Comparison of ENCODE assay signal across 10 cellular contexts in genomic region chr7:43873300-43873699, GRCh38. TPM values are rescaled to one million over a fixed set of nuclear protein-coding genes. Genes with fewer than 3 reads are reported as not detected.
A peak's percentile ranks its signal among the peaks of the same experiment; 100 is the strongest.
DNase-seq lines count a peak whose midpoint lies in the region; ATAC-seq, FAIRE-seq and TF ChIP-seq lines count a peak whose summit lies in the region.
"Had no signal": no experiment of that assay in that cellular context is flagged by ENCODE, and none has a peak within 500 bp of the region (broad histone marks: within the 10 kb centered on the region; RNA-seq: fewer than 3 reads in every experiment).

No MANE protein-coding gene starts in this region.

- TF ChIP-seq EP300 in suprapubic skin (IDR thresholded peaks at IDR 0.05) = no peak

- H3K36me3 ChIP-seq in astrocyte (ENCODE audit: insufficient read depth, low read length) (peaks cover 10% of the 10 kb centered on the region), suprapubic skin (peaks cover 37% of the 10 kb centered on the region)

- TF ChIP-seq POLR2A in suprapubic skin (IDR thresholded peaks at IDR 0.05) = peak in 1 of 2 donors; percentile 5

- H3K27ac ChIP-seq in astrocyte (ENCODE audit: low read depth, low read length) = peak overlapping the region; percentile 86
- peak overlapping the region; percentile 92 for H3K27ac ChIP-seq in suprapubic skin
- H3K27ac ChIP-seq: VCaP had no signal

- DNase-seq in GOT3 (lab: John Stamatoyannopoulos, UW) = peak; percentile 54
- DNase-seq in astrocyte (ENCODE audit: low read depth) = peak; percentile 71
- peak; percentile 58 for DNase-seq in left ventricle myocardium superior
- DNase-seq in suprapubic skin (ENCODE audit: low spot score in 2 of 2) = peak in 1 of 2 donors; percentile 80
- DNase-seq in amygdala (lab: John Stamatoyannopoulos, UW) = no peak
- DNase-seq in stimulated activated naive CD8-positive, alpha-beta T cell treated with anti-CD3 and anti-CD28 coated beads, Interleukin-15, Interleukin-2, amounts not matched to agents 100 U/mL and 50 U/mL, for 24 hours = no peak
- DNase-seq: NCI-H526 had no signal

- peaks cover 2% of the 10 kb centered on the region for H3K9me3 Mint-ChIP-seq in astrocyte (ENCODE audit: unreplicated experiment)

- H3K36me3 Mint-ChIP-seq in astrocyte (ENCODE audit: low read depth, unreplicated experiment) = peaks cover 29% of the 10 kb centered on the region

- no peak overlapping the region for H3K27ac Mint-ChIP-seq in astrocyte (ENCODE audit: unreplicated experiment)

- TF ChIP-seq CTCF in astrocyte (IDR thresholded peaks at IDR 0.05; ENCODE audit: insufficient read depth, low read depth, low read length) = no peak
- TF ChIP-seq CTCF in suprapubic skin (IDR thresholded peaks at IDR 0.05) = no peak

- ATAC-seq in left ventricle myocardium superior (peak; percentile 12), SK-N-SH treated with all-trans-retinoic acid at 6 μM for 48 hours (no peak), GM19023 (IDR thresholded peaks at IDR 0.05; ENCODE audit: unreplicated experiment) (no peak)
- ATAC-seq in stimulated activated naive CD8-positive, alpha-beta T cell treated with anti-CD3 and anti-CD28 coated beads, Interleukin-15, Interleukin-2, amounts not matched to agents 100 U/mL and 50 U/mL, for 24 hours = no peak

- H3K4me1 ChIP-seq in astrocyte (ENCODE audit: insufficient read depth, low read length) = peaks cover 33% of the 10 kb centered on the region
- H3K4me1 ChIP-seq in suprapubic skin = peaks cover 39% of the 10 kb centered on the region

- no peaks in the 10 kb centered on the region for H4K20me1 ChIP-seq in astrocyte (ENCODE audit: insufficient read depth, low read length)

- H3K27me3 Mint-ChIP-seq in astrocyte (ENCODE audit: low read depth, unreplicated experiment) = no peaks in the 10 kb centered on the region

- peak overlapping the region; percentile 12 for H3K4me3 ChIP-seq in astrocyte (ENCODE audit: insufficient read depth, low read depth, low read length)
- no peak overlapping the region for H3K4me3 ChIP-seq in suprapubic skin

- H3K4me1 Mint-ChIP-seq in astrocyte (ENCODE audit: low read depth, unreplicated experiment) = peaks cover 19% of the 10 kb centered on the region

- H3K27me3 ChIP-seq in astrocyte (ENCODE audit: insufficient read depth, low read length) (no peaks in the 10 kb centered on the region), suprapubic skin (no peaks in the 10 kb centered on the region)

- H3K9ac ChIP-seq in astrocyte (ENCODE audit: low read length) = peak overlapping the region; percentile 71

- no peak for FAIRE-seq in astrocyte (lab: Jason Lieb, UNC)

- intact Hi-C loops in left ventricle myocardium superior (cut with micrococcal nuclease) = no loop called here

- peak overlapping the region; percentile 71 for H3K4me2 ChIP-seq in astrocyte (ENCODE audit: low read length)

- no peaks in the 10 kb centered on the region for H3K9me3 ChIP-seq in astrocyte (ENCODE audit: insufficient read depth, low read depth, low read length)
- H3K9me3 ChIP-seq in suprapubic skin = no peaks in the 10 kb centered on the region

- 67% methylated on average over 5 of the region's 5 CpGs for WGBS in suprapubic skin

- H2AFZ ChIP-seq in astrocyte (ENCODE audit: low read depth, low read length) = no peak overlapping the region

- H3K79me2 ChIP-seq in astrocyte (ENCODE audit: insufficient read depth, low read length) = peaks cover 18% of the 10 kb centered on the region

- H3K4me3 Mint-ChIP-seq in astrocyte (ENCODE audit: unreplicated experiment) = no peak overlapping the region

TF ChIP-seq in SK-N-SH treated with all-trans-retinoic acid at 6 μM for 48 hours, 23 proteins besides CTCF, POLR2A, EP300 and RAD21 (continues in another document):
- TF ChIP-seq ESRRG (CRISPR knock-in tag; IDR thresholded peaks at IDR 0.05) (no peak), PPARA (CRISPR knock-in tag; IDR thresholded peaks at IDR 0.05; ENCODE audit: borderline replicate concordance) (no peak), RARB (CRISPR knock-in tag; IDR thresholded peaks at IDR 0.05) (no peak), TOX (CRISPR knock-in tag; IDR thresholded peaks at IDR 0.05; ENCODE audit: borderline replicate concordance) (no peak), TCF4 (CRISPR knock-in tag; IDR thresholded peaks at IDR 0.05; ENCODE audit: borderline replicate concordance) (no peak), ZFP30 (CRISPR knock-in tag; IDR thresholded peaks at IDR 0.05) (no peak), ISL1 (CRISPR knock-in tag; IDR thresholded peaks at IDR 0.05) (no peak), CSRNP3 (CRISPR knock-in tag; IDR thresholded peaks at IDR 0.05) (no peak), SNAI2 (CRISPR knock-in tag; IDR thresholded peaks at IDR 0.05) (no peak), TSHZ2 (CRISPR knock-in tag; IDR thresholded peaks at IDR 0.05) (no peak), ARNTL (CRISPR knock-in tag; IDR thresholded peaks at IDR 0.05; ENCODE audit: borderline replicate concordance, low read depth) (no peak), POU6F1 (CRISPR knock-in tag; IDR thresholded peaks at IDR 0.05; ENCODE audit: borderline replicate concordance, low read depth) (no peak), ZFP3 (CRISPR knock-in tag; IDR thresholded peaks at IDR 0.05) (no peak), PATZ1 (CRISPR knock-in tag; IDR thresholded peaks at IDR 0.05; ENCODE audit: borderline replicate concordance) (no peak)

RNA-seq across cellular contexts. Expression of gene MRPS24, which starts 4.0 kb away (rescaled TPM):
- 93.9 and 95.0 TPM in 2 replicates for total RNA-seq in astrocyte
- 200 TPM for total RNA-seq in left ventricle myocardium superior
- total RNA-seq in suprapubic skin = 100 to 1,000 TPM in 2 of 4 donors, 10 to 100 TPM in 2; 65.1 to 111 (median 95.6) TPM

RNA-seq across cellular contexts. Expression of gene URGCP, which starts 33.1 kb away (rescaled TPM):
- total RNA-seq in astrocyte (23.0 and 24.0 TPM in 2 replicates), left ventricle myocardium superior (40.3 TPM), suprapubic skin (10 to 100 TPM; 36.3 to 60.3 (median 39.6) TPM)

RNA-seq across cellular contexts. Expression of gene UBE2D4, which starts 52.9 kb away (rescaled TPM):
- total RNA-seq in astrocyte (13.9 and 14.0 TPM in 2 replicates), left ventricle myocardium superior (42.0 TPM), suprapubic skin (10 to 100 TPM; 13.6 to 29.1 (median 17.2) TPM)

Comparison
In these comparisons a context has a peak if more than half of its experiments do, and no peak if none do; other contexts are left out.
1. DNase-seq: peak in GOT3 (single experiment), astrocyte (single experiment) and left ventricle myocardium superior (single experiment); none in amygdala (0 of 56) and stimulated activated naive CD8-positive, alpha-beta T cell treated with anti-CD3 and anti-CD28 coated beads, Interleukin-15, Interleukin-2, amounts not matched to agents 100 U/mL and 50 U/mL, for 24 hours (single experiment).